16 cellular contexts compared by ENCODE assay signal in the genomic region with DNA sequence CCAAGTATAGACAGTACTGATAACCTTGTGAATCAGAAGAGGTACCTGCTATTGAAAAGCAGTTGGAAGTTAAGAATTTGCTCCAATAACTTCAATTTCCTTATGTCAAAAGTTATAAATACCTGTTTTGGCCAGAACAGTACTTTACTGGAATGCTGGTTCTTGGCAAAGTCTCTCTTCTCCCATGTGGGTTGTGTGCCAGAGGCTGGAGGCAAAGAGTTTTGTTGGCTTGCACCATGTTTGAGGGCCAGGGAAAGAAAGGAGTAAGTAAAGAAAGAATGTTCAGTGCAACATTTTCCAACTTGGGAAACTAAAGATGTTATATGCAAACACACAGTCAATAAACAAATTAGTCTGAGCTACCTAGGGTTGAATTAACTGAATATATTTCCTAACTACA.
DNase-seq lines count a peak whose midpoint lies in the region; ATAC-seq and TF ChIP-seq lines count a peak whose summit lies in the region.
"Had no signal": no experiment of that assay in that cellular context is flagged by ENCODE, and none has a peak within 500 bp of the region (broad histone marks: within the 10 kb centered on the region; RNA-seq: fewer than 3 reads in every experiment).

No MANE protein-coding gene starts in this region.

- no peaks in the 10 kb centered on the region for H3K9me3 ChIP-seq in smooth muscle cell (replicated peaks; ENCODE audit: low read depth)

- POLR2A ChIA-PET in activated CD8-positive, alpha-beta T cell treated with anti-CD3 and anti-CD28 coated beads for 36 hours (lab: Charles Lee) = no interaction called here

- H4K20me1 ChIP-seq in smooth muscle cell (ENCODE audit: low read depth) = no peaks in the 10 kb centered on the region

- H3K79me2 ChIP-seq in smooth muscle cell (ENCODE audit: low read depth) = no peaks in the 10 kb centered on the region

- H3K36me3 ChIP-seq in smooth muscle cell (ENCODE audit: low read depth) = no peaks in the 10 kb centered on the region

- no peaks in the 10 kb centered on the region for H3K4me1 Mint-ChIP-seq in activated CD8-positive, alpha-beta T cell treated with anti-CD3 and anti-CD28 coated beads for 36 hours (ENCODE audit: low read depth)
- peaks cover 20% of the 10 kb centered on the region for H3K4me1 Mint-ChIP-seq in glutamatergic neuron (ENCODE audit: low read depth, unreplicated experiment)
- H3K4me1 Mint-ChIP-seq: IgD-negative memory B cell had no signal

- no peak for ATAC-seq in activated CD8-positive, alpha-beta T cell treated with anti-CD3 and anti-CD28 coated beads for 36 hours

- peak overlapping the region; percentile 40 for H3K4me2 ChIP-seq in smooth muscle cell

- TF ChIP-seq CTCF in cardiac fibroblast (IDR thresholded peaks at IDR 0.05; ENCODE audit: low read depth, low read length) (no peak), smooth muscle cell (IDR thresholded peaks at IDR 0.05; ENCODE audit: borderline replicate concordance, insufficient read depth, poor library complexity, severe bottlenecking) (no peak), glutamatergic neuron (IDR thresholded peaks at IDR 0.05; ENCODE audit: partially characterized antibody, unreplicated experiment) (no peak)
- TF ChIP-seq CTCF in activated CD8-positive, alpha-beta T cell treated with anti-CD3 and anti-CD28 coated beads for 36 hours (IDR thresholded peaks at IDR 0.05) = no peak

- H3K9ac ChIP-seq in smooth muscle cell (ENCODE audit: low read depth) = no peak overlapping the region

- no peak overlapping the region for H3K4me3 ChIP-seq in cardiac fibroblast (replicated peaks in 1 of 2; ENCODE audit: low read depth in 2 of 2, low read length in 2 of 2)
- no peak overlapping the region for H3K4me3 ChIP-seq in smooth muscle cell

- intact Hi-C loops in activated CD8-positive, alpha-beta T cell treated with anti-CD3 and anti-CD28 coated beads for 36 hours (cut with micrococcal nuclease) = no loop called here

- peak overlapping the region; percentile 74 for H3K27ac ChIP-seq in smooth muscle cell (ENCODE audit: low read depth)

- no peaks in the 10 kb centered on the region for H3K36me3 Mint-ChIP-seq in activated CD8-positive, alpha-beta T cell treated with anti-CD3 and anti-CD28 coated beads for 36 hours (ENCODE audit: low read depth)
- H3K36me3 Mint-ChIP-seq in glutamatergic neuron (ENCODE audit: unreplicated experiment) = no peaks in the 10 kb centered on the region
- H3K36me3 Mint-ChIP-seq: IgD-negative memory B cell had no signal

- peak; percentile 43 for DNase-seq in EH (ENCODE audit: low read depth)
- DNase-seq in NCI-H526 treated with DMSO at 0.1 percent for 48 hours (lab: John Stamatoyannopoulos, UW) = peak; percentile 91
- peak; percentile 14 to 27 for DNase-seq in cardiac fibroblast (ENCODE audit: low read depth in 2 of 2)
- no peak for DNase-seq in smooth muscle cell (lab: John Stamatoyannopoulos, UW; ENCODE audit: unreplicated experiment)
- DNase-seq in H4 (ENCODE audit: low spot score) = no peak
- DNase-seq in activated CD8-positive, alpha-beta T cell treated with anti-CD3 and anti-CD28 coated beads for 36 hours = no peak
- no peak for DNase-seq in glutamatergic neuron
- DNase-seq: AML-193; COR-L47; NCI-H1105 treated with DMSO at 0.1 percent for 48 hours; NCI-H1694 treated with DMSO at 0.1 percent for 48 hours; NCI-H2107; NCI-H345; NK-92 treated with Interleukin-12 subunit alpha and Interleukin-12 subunit beta, amount 100 ng/mL, for 24 hours; SHP77 treated with DMSO at 0.1 percent for 48 hours had no signal

- no peak overlapping the region for H3K4me3 Mint-ChIP-seq in activated CD8-positive, alpha-beta T cell treated with anti-CD3 and anti-CD28 coated beads for 36 hours
- H3K4me3 Mint-ChIP-seq in glutamatergic neuron (ENCODE audit: unreplicated experiment) = no peak overlapping the region
- H3K4me3 Mint-ChIP-seq: IgD-negative memory B cell had no signal

- H3K27me3 Mint-ChIP-seq in activated CD8-positive, alpha-beta T cell treated with anti-CD3 and anti-CD28 coated beads for 36 hours = no peaks in the 10 kb centered on the region
- no peaks in the 10 kb centered on the region for H3K27me3 Mint-ChIP-seq in glutamatergic neuron (ENCODE audit: unreplicated experiment)

- CTCF ChIA-PET in activated CD8-positive, alpha-beta T cell treated with anti-CD3 and anti-CD28 coated beads for 36 hours (lab: Charles Lee) = interaction anchor here (0.9 kb wide), 1 partner anchor 12 kb away, joined by 3 read pairs; no protein-coding TSS in a partner anchor

- H3K27me3 ChIP-seq in smooth muscle cell (ENCODE audit: low read depth) = no peaks in the 10 kb centered on the region

- peaks cover 2% of the 10 kb centered on the region for H3K4me1 ChIP-seq in smooth muscle cell (ENCODE audit: low read depth)

- no peaks in the 10 kb centered on the region for H3F3A ChIP-seq in smooth muscle cell (ENCODE audit: low read depth)

- H2AFZ ChIP-seq in smooth muscle cell (ENCODE audit: low read depth) = no peak overlapping the region

- no peaks in the 10 kb centered on the region for H3K9me3 Mint-ChIP-seq in activated CD8-positive, alpha-beta T cell treated with anti-CD3 and anti-CD28 coated beads for 36 hours
- H3K9me3 Mint-ChIP-seq in glutamatergic neuron (ENCODE audit: unreplicated experiment) = peaks cover 1% of the 10 kb centered on the region
- H3K9me3 Mint-ChIP-seq: IgD-negative memory B cell had no signal

- no peak overlapping the region for H3K27ac Mint-ChIP-seq in activated CD8-positive, alpha-beta T cell treated with anti-CD3 and anti-CD28 coated beads for 36 hours
- no peak overlapping the region for H3K27ac Mint-ChIP-seq in glutamatergic neuron (ENCODE audit: unreplicated experiment)
- H3K27ac Mint-ChIP-seq: IgD-negative memory B cell had no signal

Comparison
In these comparisons a context has a peak if more than half of its experiments do, and no peak if none do; other contexts are left out.
1. DNase-seq: peak in EH (single experiment), NCI-H526 treated with DMSO at 0.1 percent for 48 hours (single experiment) and cardiac fibroblast (2 of 2); none in smooth muscle cell (single experiment), H4 (single experiment), activated CD8-positive, alpha-beta T cell treated with anti-CD3 and anti-CD28 coated beads for 36 hours (single experiment) and glutamatergic neuron (single experiment).